In the genomic region with DNA sequence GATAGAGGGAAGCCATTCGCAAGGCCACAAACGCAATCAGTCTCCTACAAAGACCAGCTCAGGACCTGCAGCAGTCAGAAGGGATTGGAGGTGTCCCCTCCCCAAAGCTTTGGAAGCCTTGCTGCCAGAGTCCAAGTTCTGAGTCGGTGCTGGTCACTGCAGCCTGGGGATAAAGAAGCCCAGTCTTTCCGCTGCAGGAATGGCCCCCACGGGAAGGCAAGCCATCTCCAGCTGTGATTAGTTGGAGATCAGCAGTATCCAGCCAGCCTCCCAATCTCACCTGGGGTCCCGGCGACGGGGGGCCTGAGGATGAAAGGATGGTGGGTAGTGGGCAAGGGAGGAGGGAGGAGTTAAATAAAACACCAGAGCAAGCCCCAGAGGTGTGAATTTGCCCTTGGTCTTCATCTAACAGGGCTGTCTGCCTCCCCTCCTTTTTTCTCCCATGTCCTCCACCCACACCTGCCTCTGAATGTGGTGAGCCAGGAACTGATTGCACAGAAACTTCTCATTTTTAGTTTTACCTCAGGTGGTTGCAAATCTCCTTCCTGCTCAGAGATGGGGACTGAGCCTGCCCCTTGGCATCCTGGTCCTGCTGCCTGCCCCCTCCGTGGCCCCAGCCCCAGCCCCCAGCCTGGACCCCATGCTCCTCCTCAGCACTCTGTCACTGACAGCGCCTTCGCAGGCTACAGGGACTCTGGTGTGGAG, we compare ENCODE assay signal across 27 cellular contexts.
"Had no signal": no experiment of that assay in that cellular context is flagged by ENCODE, and none has a peak within 500 bp of the region (broad histone marks: within the 10 kb centered on the region; RNA-seq: fewer than 3 reads in every experiment).

No MANE protein-coding gene starts in this region.

- H3K27me3 ChIP-seq: right lobe of liver, testis, thyroid gland had no signal

- ATAC-seq: heart right ventricle; left colon; left lung; mucosa of descending colon; naive thymus-derived CD4-positive, alpha-beta T cell; natural killer cell treated with Interleukin-12 subunit alpha and Interleukin-12 subunit beta and Interleukin-15 and Interleukin-18, amount 100 ng/mL, for 72 hours; psoas muscle; right lobe of liver; stimulated activated naive B cell treated with anti-CD40 and anti-IgM and Interleukin-4, amounts not matched to agents 10 μg/mL and 1 μg/mL and 100 μg/mL, for 72 hours; stimulated activated naive CD8-positive, alpha-beta T cell treated with anti-CD3 and anti-CD28 coated beads, Interleukin-15, Interleukin-2, amounts not matched to agents 100 U/mL and 50 U/mL, for 24 hours; upper lobe of right lung had no signal

- H3K4me3 Mint-ChIP-seq: mesothelial cell of epicardium; naive thymus-derived CD4-positive, alpha-beta T cell; natural killer cell treated with Interleukin-12 subunit alpha and Interleukin-12 subunit beta and Interleukin-15 and Interleukin-18, amount 100 ng/mL, for 72 hours; stimulated activated naive B cell treated with anti-CD40 and anti-IgM and Interleukin-4, amounts not matched to agents 10 μg/mL and 1 μg/mL and 100 μg/mL, for 72 hours had no signal

- H3K27ac ChIP-seq: heart right ventricle, hepatocyte, left lung, parathyroid adenoma, psoas muscle, right lobe of liver, skin epidermis, stomach, testis, thyroid gland, transverse colon, upper lobe of right lung had no signal

- H3K36me3 Mint-ChIP-seq: mesothelial cell of epicardium; naive thymus-derived CD4-positive, alpha-beta T cell; natural killer cell treated with Interleukin-12 subunit alpha and Interleukin-12 subunit beta and Interleukin-15 and Interleukin-18, amount 100 ng/mL, for 72 hours; stimulated activated naive B cell treated with anti-CD40 and anti-IgM and Interleukin-4, amounts not matched to agents 10 μg/mL and 1 μg/mL and 100 μg/mL, for 72 hours had no signal

- H3K36me3 ChIP-seq: heart right ventricle, left lung, right lobe of liver, stomach, thyroid gland, transverse colon, upper lobe of right lung had no signal

- H3K9me3 ChIP-seq: heart right ventricle, left lung, mucosa of descending colon, psoas muscle, right lobe of liver, testis, thyroid gland, transverse colon, upper lobe of right lung had no signal

- H3K9ac ChIP-seq: parathyroid adenoma had no signal

- DNase-seq: heart right ventricle; kidney; left colon; left lung; mesendoderm; mucosa of descending colon; naive thymus-derived CD4-positive, alpha-beta T cell; nucleus accumbens; psoas muscle; right lobe of liver; stimulated activated CD4-positive, alpha-beta T cell treated with anti-CD3 and anti-CD28 coated beads, Interleukin-12 subunit alpha, Interleukin-12 subunit beta, amount 100 ng/mL, for 4 hours; stimulated activated CD4-positive, alpha-beta T cell treated with anti-CD3 and anti-CD28 coated beads, Interleukin-15, amount 100 ng/mL, for 24 hours; stimulated activated CD4-positive, alpha-beta T cell treated with anti-CD3 and anti-CD28 coated beads, Interleukin-2, amount 100 ng/mL, for 24 hours; stimulated activated CD4-positive, alpha-beta T cell treated with anti-CD3 and anti-CD28 coated beads, Interleukin-4, amount 100 ng/mL, for 1 hour; stimulated activated naive B cell treated with anti-CD40 and anti-IgM and Interleukin-4, amounts not matched to agents 10 μg/mL and 1 μg/mL and 100 μg/mL, for 72 hours; stimulated activated naive CD8-positive, alpha-beta T cell treated with anti-CD3 and anti-CD28 coated beads, Interleukin-15, Interleukin-2, amounts not matched to agents 100 U/mL and 50 U/mL, for 24 hours; stomach; testis; thyroid gland; transverse colon; upper lobe of right lung had no signal

- H3K27ac Mint-ChIP-seq: mesothelial cell of epicardium; naive thymus-derived CD4-positive, alpha-beta T cell; natural killer cell treated with Interleukin-12 subunit alpha and Interleukin-12 subunit beta and Interleukin-15 and Interleukin-18, amount 100 ng/mL, for 72 hours; stimulated activated naive B cell treated with anti-CD40 and anti-IgM and Interleukin-4, amounts not matched to agents 10 μg/mL and 1 μg/mL and 100 μg/mL, for 72 hours had no signal

- H3K4me3 ChIP-seq: heart right ventricle, hepatocyte, left lung, lung, mucosa of descending colon, psoas muscle, right lobe of liver, skin epidermis, stomach, testis, thyroid gland, transverse colon, upper lobe of right lung had no signal

- H3K4me1 ChIP-seq: parathyroid adenoma, psoas muscle, right lobe of liver, testis, upper lobe of right lung had no signal

- H3K9me3 Mint-ChIP-seq: naive thymus-derived CD4-positive, alpha-beta T cell; natural killer cell treated with Interleukin-12 subunit alpha and Interleukin-12 subunit beta and Interleukin-15 and Interleukin-18, amount 100 ng/mL, for 72 hours had no signal
